ENCODE assay signal across 7 cellular contexts in genomic region chr2:207503234-207503633, GRCh38. TPM values are rescaled to one million over a fixed set of nuclear protein-coding genes. Genes with fewer than 3 reads are reported as not detected.
A peak's percentile ranks its signal among the peaks of the same experiment; 100 is the strongest.
DNase-seq lines count a peak whose midpoint lies in the region; ATAC-seq and TF ChIP-seq lines count a peak whose summit lies in the region.

No MANE protein-coding gene starts in this region.

- no peak overlapping the region for H3K4me3 Mint-ChIP-seq in stimulated activated memory B cell treated with anti-CD40 and anti-IgM and Interleukin-4, amounts not matched to agents 10 μg/mL and 1 μg/mL and 100 μg/mL, for 72 hours

- H3K27me3 Mint-ChIP-seq in stimulated activated memory B cell treated with anti-CD40 and anti-IgM and Interleukin-4, amounts not matched to agents 10 μg/mL and 1 μg/mL and 100 μg/mL, for 72 hours = no peaks in the 10 kb centered on the region

- DNase-seq in choroid plexus epithelial cell (ENCODE audit: low read depth) (peak; percentile 89), H7 (no peak), NCI-H774 (lab: John Stamatoyannopoulos, UW) (no peak)
- DNase-seq in activated naive CD4-positive, alpha-beta T cell treated with anti-CD3 and anti-CD28 coated beads, Interleukin-2, amount 50 U/mL, for 16 hours = no peak

- H3K36me3 ChIP-seq in H7 (replicated peaks; ENCODE audit: control insufficient read depth, insufficient read depth, low read length) = no peaks in the 10 kb centered on the region

- ATAC-seq in GM19351 (IDR thresholded peaks at IDR 0.05; ENCODE audit: unreplicated experiment) = peak; percentile 76
- peak; percentile 67 for ATAC-seq in HG03060 (IDR thresholded peaks at IDR 0.05; ENCODE audit: low read depth, unreplicated experiment)
- peak; percentile 79 for ATAC-seq in stimulated activated memory B cell treated with anti-CD40 and anti-IgM and Interleukin-4, amounts not matched to agents 10 μg/mL and 1 μg/mL and 100 μg/mL, for 72 hours

- H3K4me1 Mint-ChIP-seq in stimulated activated memory B cell treated with anti-CD40 and anti-IgM and Interleukin-4, amounts not matched to agents 10 μg/mL and 1 μg/mL and 100 μg/mL, for 72 hours = peaks cover 81% of the 10 kb centered on the region

- TF ChIP-seq CTCF in choroid plexus epithelial cell (conservative IDR thresholded peaks at IDR 0.05; ENCODE audit: low read depth, low read length) = no peak

- no peak overlapping the region for H3K4me3 ChIP-seq in choroid plexus epithelial cell (ENCODE audit: low read depth, low read length)
- no peak overlapping the region for H3K4me3 ChIP-seq in H7 (ENCODE audit: insufficient read depth, low read depth, low read length)

- H3K27me3 ChIP-seq in H7 (ENCODE audit: control insufficient read depth, insufficient read depth, low read length) = no peaks in the 10 kb centered on the region

- H3K27ac Mint-ChIP-seq in stimulated activated memory B cell treated with anti-CD40 and anti-IgM and Interleukin-4, amounts not matched to agents 10 μg/mL and 1 μg/mL and 100 μg/mL, for 72 hours = peak overlapping the region; percentile 88

- H3K9me3 Mint-ChIP-seq in stimulated activated memory B cell treated with anti-CD40 and anti-IgM and Interleukin-4, amounts not matched to agents 10 μg/mL and 1 μg/mL and 100 μg/mL, for 72 hours = no peaks in the 10 kb centered on the region

- H3K36me3 Mint-ChIP-seq in stimulated activated memory B cell treated with anti-CD40 and anti-IgM and Interleukin-4, amounts not matched to agents 10 μg/mL and 1 μg/mL and 100 μg/mL, for 72 hours = no peaks in the 10 kb centered on the region

RNA-seq across cellular contexts. Expression of gene CREB1, which starts 26.5 kb away (rescaled TPM):
- total RNA-seq in H7 (2014; rRNA removed; shearing (Covaris generic)) = 48.9 and 63.5 TPM in 2 replicates
